19 cellular contexts compared by ENCODE assay signal in the genomic region with DNA sequence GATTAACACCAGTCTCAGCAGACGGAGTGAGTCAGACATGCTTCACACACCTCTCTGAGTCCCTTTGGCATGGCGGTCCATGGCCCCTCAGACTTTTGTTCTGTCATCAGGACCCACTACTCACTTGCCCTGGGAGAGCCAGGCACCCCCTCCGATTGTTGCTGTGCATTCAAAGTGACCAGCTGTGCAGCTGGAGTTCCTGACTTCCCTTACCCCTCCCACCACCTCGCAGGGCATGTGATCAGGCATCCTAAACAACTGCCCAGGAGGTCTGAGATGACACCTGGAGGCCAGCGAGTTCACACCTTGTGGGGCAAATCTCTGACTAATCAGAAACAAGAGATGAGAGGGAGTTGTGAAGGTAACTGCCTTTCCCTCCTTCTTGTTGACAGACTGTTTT. TPM values are rescaled to one million over a fixed set of nuclear protein-coding genes. Genes with fewer than 3 reads are reported as not detected.
DNase-seq lines count a peak whose midpoint lies in the region; ATAC-seq and TF ChIP-seq lines count a peak whose summit lies in the region.
"Had no signal": no experiment of that assay in that cellular context is flagged by ENCODE, and none has a peak within 500 bp of the region (broad histone marks: within the 10 kb centered on the region; RNA-seq: fewer than 3 reads in every experiment).

No MANE protein-coding gene starts in this region.

- H3K4me3 Mint-ChIP-seq in activated CD4-positive, alpha-beta T cell treated with anti-CD3 and anti-CD28 coated beads, Interleukin-2, amount 10 ng/mL, durations not matched to agents 24 days and 14 days: no peak overlapping the region
- no peak overlapping the region for H3K4me3 Mint-ChIP-seq in endodermal cell
- H3K4me3 Mint-ChIP-seq: B cell; CD4-positive, alpha-beta memory T cell; IgD-negative memory B cell had no signal

- ATAC-seq in GM21447 (IDR thresholded peaks at IDR 0.05; ENCODE audit: unreplicated experiment): no peak
- ATAC-seq: GM12878 had no signal

- no peak overlapping the region for H3K27ac Mint-ChIP-seq in activated CD4-positive, alpha-beta T cell treated with anti-CD3 and anti-CD28 coated beads, Interleukin-2, amount 10 ng/mL, durations not matched to agents 24 days and 14 days
- H3K27ac Mint-ChIP-seq in endodermal cell: no peak overlapping the region
- H3K27ac Mint-ChIP-seq: B cell; CD4-positive, alpha-beta memory T cell had no signal

- no peak overlapping the region for H2BK120ac ChIP-seq in mesendoderm (ENCODE audit: low read depth, low read length)

- H3K9ac ChIP-seq in endodermal cell (ENCODE audit: extremely low read depth, low read length, poor library complexity, severe bottlenecking) (no peak overlapping the region), mesendoderm (ENCODE audit: low read length) (no peak overlapping the region)
- H3K9ac ChIP-seq: GM23248 had no signal

- H2BK15ac ChIP-seq in mesendoderm (replicated peaks; ENCODE audit: low read depth): no peak overlapping the region

- H3K4me3 ChIP-seq in endodermal cell (ENCODE audit: low read length): no peak overlapping the region
- H3K4me3 ChIP-seq in mesendoderm (ENCODE audit: low read length): no peak overlapping the region
- H3K4me3 ChIP-seq: GM12878, GM23248, HAP-1 had no signal

- H2AK5ac ChIP-seq in mesendoderm (ENCODE audit: low read length): no peak overlapping the region

- H3K4me2 ChIP-seq in mesendoderm (ENCODE audit: low read length): no peak overlapping the region

- H3K4me1 ChIP-seq in endodermal cell (ENCODE audit: control insufficient read depth, insufficient read depth, low read length) (peaks cover 4% of the 10 kb centered on the region), mesendoderm (ENCODE audit: control insufficient read depth, low read depth, low read length) (no peaks in the 10 kb centered on the region)
- H3K4me1 ChIP-seq: HAP-1 had no signal

- H3K4me1 Mint-ChIP-seq in activated CD4-positive, alpha-beta T cell treated with anti-CD3 and anti-CD28 coated beads, Interleukin-2, amount 10 ng/mL, durations not matched to agents 24 days and 14 days: peaks cover 8% of the 10 kb centered on the region
- H3K4me1 Mint-ChIP-seq in endodermal cell: peaks cover 7% of the 10 kb centered on the region

- H3K18ac ChIP-seq in mesendoderm (ENCODE audit: low read length): no peak overlapping the region

- TF ChIP-seq CTCF in endodermal cell (conservative IDR thresholded peaks at IDR 0.05): no peak

- no peak overlapping the region for H3K56ac ChIP-seq in mesendoderm (ENCODE audit: low read length)

- H4K5ac ChIP-seq in mesendoderm (ENCODE audit: low read length): no peak overlapping the region

- no peaks in the 10 kb centered on the region for H3K36me3 Mint-ChIP-seq in activated CD4-positive, alpha-beta T cell treated with anti-CD3 and anti-CD28 coated beads, Interleukin-2, amount 10 ng/mL, durations not matched to agents 24 days and 14 days (ENCODE audit: low read depth)
- H3K36me3 Mint-ChIP-seq in endodermal cell (ENCODE audit: low read depth): no peaks in the 10 kb centered on the region
- H3K36me3 Mint-ChIP-seq: CD4-positive, alpha-beta memory T cell; IgD-negative memory B cell had no signal

- no peak overlapping the region for H4K8ac ChIP-seq in mesendoderm (ENCODE audit: low read depth, low read length)

- H3K23ac ChIP-seq in mesendoderm (ENCODE audit: low read length): no peak overlapping the region

- H2BK5ac ChIP-seq in mesendoderm (ENCODE audit: low read length): no peak overlapping the region

- H3K9me3 ChIP-seq in endodermal cell (ENCODE audit: control insufficient read depth, low read length): no peaks in the 10 kb centered on the region
- H3K9me3 ChIP-seq: HAP-1 had no signal

- peaks cover 31% of the 10 kb centered on the region for H3K27me3 Mint-ChIP-seq in activated CD4-positive, alpha-beta T cell treated with anti-CD3 and anti-CD28 coated beads, Interleukin-2, amount 10 ng/mL, durations not matched to agents 24 days and 14 days
- peaks cover 11% of the 10 kb centered on the region for H3K27me3 Mint-ChIP-seq in endodermal cell (ENCODE audit: insufficient read depth)

- no peaks in the 10 kb centered on the region for H3K79me2 ChIP-seq in mesendoderm (ENCODE audit: control insufficient read depth, insufficient read depth, low read length)

- H3K27me3 ChIP-seq in endodermal cell (ENCODE audit: control insufficient read depth, insufficient read depth, low read length, poor library complexity, severe bottlenecking) (peaks cover 20% of the 10 kb centered on the region), mesendoderm (ENCODE audit: insufficient read depth, low read length, poor library complexity) (no peaks in the 10 kb centered on the region)

- intact Hi-C loops in activated CD4-positive, alpha-beta T cell treated with anti-CD3 and anti-CD28 coated beads, Interleukin-2, amount 10 ng/mL, durations not matched to agents 24 days and 14 days (cut with micrococcal nuclease): no loop called here

- H3K27ac ChIP-seq in endodermal cell (ENCODE audit: low read depth, low read length) (no peak overlapping the region), mesendoderm (ENCODE audit: low read depth, low read length) (no peak overlapping the region)
- H3K27ac ChIP-seq: 22Rv1, C4-2B, GM23248 had no signal

- WGBS in endodermal cell (ENCODE audit: insufficient coverage in 1 of 2, insufficient read length in 1 of 2), 2 experiments: 65 to 81% methylated on average over 2 to 5 of the region's 5 CpGs
- no CpG with 5 or more reads among the region's 5 CpGs for WGBS in mesendoderm (ENCODE audit: extremely low coverage, insufficient coverage, low lambda C conversion rate)

- no peaks in the 10 kb centered on the region for H3K36me3 ChIP-seq in endodermal cell (ENCODE audit: control insufficient read depth, insufficient read depth, low read length)
- no peaks in the 10 kb centered on the region for H3K36me3 ChIP-seq in mesendoderm (ENCODE audit: control insufficient read depth, insufficient read depth, low read length)
- H3K36me3 ChIP-seq: HAP-1 had no signal

- no peak overlapping the region for H3K4ac ChIP-seq in mesendoderm (ENCODE audit: low read depth, low read length)

- H3K79me1 ChIP-seq in mesendoderm (ENCODE audit: low read length): no peaks in the 10 kb centered on the region

- peak; percentile 44 for DNase-seq in activated CD4-positive, alpha-beta T cell treated with anti-CD3 and anti-CD28 coated beads, Interleukin-2, amount 10 ng/mL, durations not matched to agents 24 days and 14 days
- DNase-seq in activated CD4-positive, alpha-beta T cell treated with anti-CD3 and anti-CD28 coated beads for 1 hour: no peak
- DNase-seq in endodermal cell (peak; percentile 57), mesendoderm (peak; percentile 17), HuH-7 (ENCODE audit: low spot score) (no peak), occipital lobe (lab: John Stamatoyannopoulos, UW) (no peak), DMS153 (lab: John Stamatoyannopoulos, UW) (no peak)
- DNase-seq: CD4-positive, alpha-beta memory T cell; DND-41; EL; KBM-7 had no signal

- peaks cover 5% of the 10 kb centered on the region for H3K9me3 Mint-ChIP-seq in activated CD4-positive, alpha-beta T cell treated with anti-CD3 and anti-CD28 coated beads, Interleukin-2, amount 10 ng/mL, durations not matched to agents 24 days and 14 days
- peaks cover 4% of the 10 kb centered on the region for H3K9me3 Mint-ChIP-seq in endodermal cell

RNA-seq across cellular contexts. Expression of gene HDAC4, which starts 35.3 kb away (rescaled TPM):
- 44.7 and 45.9 TPM in 2 replicates for total RNA-seq in activated CD4-positive, alpha-beta T cell treated with anti-CD3 and anti-CD28 coated beads, Interleukin-2, amount 10 ng/mL, durations not matched to agents 24 days and 14 days
- total RNA-seq in endodermal cell: 10 to 100 TPM; 45.7 to 51.2 TPM
- 11.1 TPM for polyA plus RNA-seq in endodermal cell (2013, experiment 1 of 2)
- 13.9 TPM for polyA plus RNA-seq in endodermal cell (2013, experiment 2 of 2)
- 14.4 TPM for polyA plus RNA-seq in mesendoderm (2013, experiment 1 of 2)
- polyA plus RNA-seq in mesendoderm (2013, experiment 2 of 2): 12.7 TPM
- 30.9 TPM for total RNA-seq in occipital lobe

Comparison
In these comparisons a context has a peak if more than half of its experiments do, and no peak if none do; other contexts are left out.
1. DNase-seq: peak in activated CD4-positive, alpha-beta T cell treated with anti-CD3 and anti-CD28 coated beads, Interleukin-2, amount 10 ng/mL, durations not matched to agents 24 days and 14 days (single experiment), endodermal cell (single experiment) and mesendoderm (single experiment); none in activated CD4-positive, alpha-beta T cell treated with anti-CD3 and anti-CD28 coated beads for 1 hour (single experiment), HuH-7 (single experiment), occipital lobe (single experiment) and DMS153 (single experiment).